ENCODE assay signal across 1 cellular context in the genomic region with DNA sequence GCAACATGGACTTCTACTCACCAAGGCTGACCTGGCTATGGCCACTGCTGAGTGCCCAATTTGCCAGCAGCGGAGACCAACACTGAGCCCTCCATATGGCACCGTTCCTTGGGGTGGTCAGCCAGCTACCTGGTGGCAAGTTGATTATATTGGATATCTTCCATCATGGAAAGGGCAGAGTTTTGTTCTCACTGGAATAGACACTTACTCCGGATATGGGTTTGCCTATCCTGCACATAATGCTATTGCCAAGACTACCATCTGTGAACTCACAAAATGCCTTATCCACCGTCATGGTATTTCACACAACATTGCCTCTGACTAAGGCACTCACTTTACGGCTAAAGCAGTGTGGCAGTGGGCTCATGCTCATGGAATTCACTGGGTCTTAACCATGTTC. TPM values are rescaled to one million over a fixed set of nuclear protein-coding genes. Genes with fewer than 3 reads are reported as not detected.
"Had no signal": no experiment of that assay in that cellular context is flagged by ENCODE, and none has a peak within 500 bp of the region (broad histone marks: within the 10 kb centered on the region; RNA-seq: fewer than 3 reads in every experiment).

No MANE protein-coding gene starts in this region.

RNA-seq across cellular contexts. Expression of a gene that starts 54.5 kb away (rescaled TPM):
- total RNA-seq: LHCN-M2 had no signal
